1 cellular context compared by ENCODE assay signal in the genomic region with DNA sequence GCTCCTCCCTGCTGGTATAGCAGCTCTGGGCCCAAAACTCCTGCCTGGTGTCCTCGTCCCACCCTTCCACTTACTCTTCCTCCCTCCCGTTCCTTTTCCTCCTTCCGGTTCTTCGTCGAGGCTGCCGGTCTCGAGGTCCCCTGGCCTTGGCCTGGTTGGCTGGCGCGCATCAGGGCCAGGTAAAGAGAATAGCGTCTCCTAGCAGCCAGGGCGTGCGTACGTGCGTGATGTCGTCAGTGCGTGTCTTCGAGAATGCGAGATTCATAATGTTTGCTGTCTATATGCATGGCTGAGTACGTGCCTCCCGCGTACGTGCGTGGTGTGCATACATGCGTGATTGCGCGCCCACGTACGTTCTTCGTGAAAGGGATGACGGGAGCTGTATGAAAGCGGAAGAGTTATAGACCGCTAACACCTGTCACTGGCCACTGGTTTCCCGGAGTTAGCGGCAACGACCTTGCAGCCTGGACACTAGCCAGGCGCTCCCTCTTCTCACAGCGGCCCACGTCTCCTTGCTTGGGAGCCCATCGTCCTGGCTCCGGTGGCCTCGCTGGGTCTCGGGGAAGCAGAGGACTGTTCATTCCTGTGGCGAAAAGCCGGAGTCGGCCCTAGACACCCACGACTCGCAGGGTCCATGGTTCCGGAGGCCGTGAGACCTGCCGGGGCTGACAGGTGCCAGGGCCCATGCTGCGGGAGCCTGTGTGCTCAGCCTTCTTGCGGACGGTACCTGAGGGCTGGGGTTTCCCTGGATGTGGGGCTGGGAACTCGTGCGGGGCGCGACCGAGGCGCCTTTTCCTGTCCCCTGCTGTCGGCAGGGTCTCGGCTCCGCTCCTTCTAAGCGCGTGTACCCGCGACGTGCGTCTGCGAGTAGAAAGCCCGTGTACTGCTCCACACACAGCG.
A peak's percentile ranks its signal among the peaks of the same experiment; 100 is the strongest.
TF ChIP-seq lines count a peak whose summit lies in the region.

A gene (plus strand): TSS at position 392 of the 900 bp plus-strand sequence. CDS start 4,619 bp downstream, outside the sequence.

TF ChIP-seq in HEK293, 187 proteins besides CTCF, POLR2A, EP300 and RAD21 (continued from another document):
- TF ChIP-seq, protein P1, sequence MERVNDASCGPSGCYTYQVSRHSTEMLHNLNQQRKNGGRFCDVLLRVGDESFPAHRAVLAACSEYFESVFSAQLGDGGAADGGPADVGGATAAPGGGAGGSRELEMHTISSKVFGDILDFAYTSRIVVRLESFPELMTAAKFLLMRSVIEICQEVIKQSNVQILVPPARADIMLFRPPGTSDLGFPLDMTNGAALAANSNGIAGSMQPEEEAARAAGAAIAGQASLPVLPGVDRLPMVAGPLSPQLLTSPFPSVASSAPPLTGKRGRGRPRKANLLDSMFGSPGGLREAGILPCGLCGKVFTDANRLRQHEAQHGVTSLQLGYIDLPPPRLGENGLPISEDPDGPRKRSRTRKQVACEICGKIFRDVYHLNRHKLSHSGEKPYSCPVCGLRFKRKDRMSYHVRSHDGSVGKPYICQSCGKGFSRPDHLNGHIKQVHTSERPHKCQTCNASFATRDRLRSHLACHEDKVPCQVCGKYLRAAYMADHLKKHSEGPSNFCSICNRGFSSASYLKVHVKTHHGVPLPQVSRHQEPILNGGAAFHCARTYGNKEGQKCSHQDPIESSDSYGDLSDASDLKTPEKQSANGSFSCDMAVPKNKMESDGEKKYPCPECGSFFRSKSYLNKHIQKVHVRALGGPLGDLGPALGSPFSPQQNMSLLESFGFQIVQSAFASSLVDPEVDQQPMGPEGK (tag by site-specific recombination; IDR thresholded peaks at IDR 0.05) = 0 out of 2 replicates have a peak, but pooled peaks have one; percentile 22
- TF ChIP-seq ZBTB17 (tag by site-specific recombination; IDR thresholded peaks at IDR 0.05) = peak; percentile 93
- TF ChIP-seq KLF8 (tag by site-specific recombination; IDR thresholded peaks at IDR 0.05) = peak; percentile 15; the same call in 1 of the 2 replicates
- TF ChIP-seq GLIS1 (tag by site-specific recombination; IDR thresholded peaks at IDR 0.05) = peak; percentile 38; the same call in 1 of the 2 replicates
- peak; percentile 90 for TF ChIP-seq ZFHX2 (tag by site-specific recombination; conservative IDR thresholded peaks at IDR 0.05)
- TF ChIP-seq ZNF138 (tag by site-specific recombination; IDR thresholded peaks at IDR 0.05; ENCODE audit: borderline replicate concordance) = no peak
- no peak for TF ChIP-seq ZNF391 (tag by site-specific recombination; IDR thresholded peaks at IDR 0.05; ENCODE audit: borderline replicate concordance, low read depth)
- TF ChIP-seq ZNF501 (tag by site-specific recombination; IDR thresholded peaks at IDR 0.05) = 0 out of 2 replicates have a peak, but pooled peaks have one; percentile 37
- peak; percentile 41; the same call in 1 of the 2 replicates for TF ChIP-seq SP7 (tag by site-specific recombination; IDR thresholded peaks at IDR 0.05)
- no peak for TF ChIP-seq GLI4 (tag by site-specific recombination; IDR thresholded peaks at IDR 0.05)
- peak; percentile 74 for TF ChIP-seq SCRT2 (tag by site-specific recombination; IDR thresholded peaks at IDR 0.05)
- TF ChIP-seq ZNF426 (tag by site-specific recombination; IDR thresholded peaks at IDR 0.05) = no peak
- TF ChIP-seq ZNF747 (tag by site-specific recombination; IDR thresholded peaks at IDR 0.05) = no peak
- peak; percentile 89 for TF ChIP-seq IKZF3 (tag by site-specific recombination; IDR thresholded peaks at IDR 0.05)
- TF ChIP-seq TRIM28 (IDR thresholded peaks at IDR 0.05; ENCODE audit: borderline replicate concordance, low read length) = peak; percentile 50; the same call in 1 of the 2 replicates
- TF ChIP-seq, protein P2, sequence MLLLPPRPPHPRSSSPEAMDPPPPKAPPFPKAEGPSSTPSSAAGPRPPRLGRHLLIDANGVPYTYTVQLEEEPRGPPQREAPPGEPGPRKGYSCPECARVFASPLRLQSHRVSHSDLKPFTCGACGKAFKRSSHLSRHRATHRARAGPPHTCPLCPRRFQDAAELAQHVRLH (tag by site-specific recombination; IDR thresholded peaks at IDR 0.05) = peak; percentile 77; the same call in 1 of the 2 replicates
- no peak for TF ChIP-seq ZNF239 (tag by site-specific recombination; IDR thresholded peaks at IDR 0.05)
- TF ChIP-seq, protein P3, sequence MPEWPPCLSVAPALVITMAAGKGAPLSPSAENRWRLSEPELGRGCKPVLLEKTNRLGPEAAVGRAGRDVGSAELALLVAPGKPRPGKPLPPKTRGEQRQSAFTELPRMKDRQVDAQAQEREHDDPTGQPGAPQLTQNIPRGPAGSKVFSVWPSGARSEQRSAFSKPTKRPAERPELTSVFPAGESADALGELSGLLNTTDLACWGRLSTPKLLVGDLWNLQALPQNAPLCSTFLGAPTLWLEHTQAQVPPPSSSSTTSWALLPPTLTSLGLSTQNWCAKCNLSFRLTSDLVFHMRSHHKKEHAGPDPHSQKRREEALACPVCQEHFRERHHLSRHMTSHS (tag by site-specific recombination; IDR thresholded peaks at IDR 0.05) = no peak
- TF ChIP-seq SP3 (tag by site-specific recombination; IDR thresholded peaks at IDR 0.05) = peak; percentile 90; the same call in 1 of the 2 replicates
- TF ChIP-seq ZNF544 (tag by site-specific recombination; IDR thresholded peaks at IDR 0.05) = no peak
